In genomic region chr19:3275583-3276340, GRCh38 we compare ENCODE assay signal across 8 cellular contexts. TPM values are rescaled to one million over a fixed set of nuclear protein-coding genes. Genes with fewer than 3 reads are reported as not detected.
DNase-seq lines count a peak whose midpoint lies in the region; ATAC-seq, FAIRE-seq and TF ChIP-seq lines count a peak whose summit lies in the region.

No MANE protein-coding gene starts in this region.

- TF ChIP-seq CTCF in AG09309 (IDR thresholded peaks at IDR 0.05; ENCODE audit: control insufficient read depth, insufficient read depth, low read depth, low read length, missing control alignments) (no peak), chondrocyte (IDR thresholded peaks at IDR 0.05) (peak; percentile 79)

- POLR2A ChIA-PET in activated CD4-positive, alpha-beta T cell treated with anti-CD3 and anti-CD28 coated beads for 36 hours (lab: Charles Lee), result interaction anchor here (0.6 to 1.3 kb wide), 4 partner anchors 9 to 204 kb away, joined by 3 to 4 read pairs (median 3); no protein-coding TSS in a partner anchor

- H3K4me1 Mint-ChIP-seq in activated CD4-positive, alpha-beta T cell treated with anti-CD3 and anti-CD28 coated beads for 36 hours, result peaks cover 8% of the 10 kb centered on the region
- H3K4me1 Mint-ChIP-seq in chondrocyte (ENCODE audit: low read depth), result peaks cover 7% of the 10 kb centered on the region

- ATAC-seq in activated CD4-positive, alpha-beta T cell treated with anti-CD3 and anti-CD28 coated beads for 36 hours, result peak; percentile 83
- ATAC-seq in left lobe of liver (peak; percentile 71), GM21360 (IDR thresholded peaks at IDR 0.05; ENCODE audit: unreplicated experiment) (no peak)

- peak overlapping the region; percentile 80 for H3K27ac Mint-ChIP-seq in activated CD4-positive, alpha-beta T cell treated with anti-CD3 and anti-CD28 coated beads for 36 hours
- H3K27ac Mint-ChIP-seq in chondrocyte (ENCODE audit: unreplicated experiment), result no peak overlapping the region

- peak overlapping the region; percentile 40 for H3K4me3 ChIP-seq in AG09309 (ENCODE audit: control insufficient read depth, low read depth, low read length)

- CTCF ChIA-PET in activated CD4-positive, alpha-beta T cell treated with anti-CD3 and anti-CD28 coated beads for 36 hours (lab: Charles Lee), result interaction anchor here (0.5 to 3.2 kb wide), 8 partner anchors 9 to 415 kb away, joined by 3 to 15 read pairs (median 4); no protein-coding TSS in a partner anchor

- H3K36me3 Mint-ChIP-seq in activated CD4-positive, alpha-beta T cell treated with anti-CD3 and anti-CD28 coated beads for 36 hours (ENCODE audit: low read depth), result no peaks in the 10 kb centered on the region
- H3K36me3 Mint-ChIP-seq in chondrocyte (ENCODE audit: low read depth), result no peaks in the 10 kb centered on the region

- H3K4me3 Mint-ChIP-seq in activated CD4-positive, alpha-beta T cell treated with anti-CD3 and anti-CD28 coated beads for 36 hours, result peak overlapping the region; percentile 73
- peak overlapping the region; percentile 72 for H3K4me3 Mint-ChIP-seq in chondrocyte (ENCODE audit: unreplicated experiment)

- peaks cover 9% of the 10 kb centered on the region for H3K27me3 Mint-ChIP-seq in activated CD4-positive, alpha-beta T cell treated with anti-CD3 and anti-CD28 coated beads for 36 hours
- H3K27me3 Mint-ChIP-seq in chondrocyte (ENCODE audit: low read depth), result peaks cover 32% of the 10 kb centered on the region

- TF ChIP-seq POLR2A in H54 (IDR thresholded peaks at IDR 0.05; ENCODE audit: low read depth, low read length), result peak; percentile 54

- H3K9me3 Mint-ChIP-seq in activated CD4-positive, alpha-beta T cell treated with anti-CD3 and anti-CD28 coated beads for 36 hours (ENCODE audit: low read depth), result peaks cover 2% of the 10 kb centered on the region
- H3K9me3 Mint-ChIP-seq in chondrocyte (ENCODE audit: low read depth), result no peaks in the 10 kb centered on the region

- intact Hi-C loops in activated CD4-positive, alpha-beta T cell treated with anti-CD3 and anti-CD28 coated beads for 36 hours (cut with DNase I, micrococcal nuclease), result loop anchor here (1.0 to 5.0 kb wide), 15 partner anchors 10 to 1692 kb away; partner anchors contain the start of genes ANKRD24 (in 1 of the 2), ATP8B3 (in 1 of the 2), CELF5 (in 1 of the 2) and HMG20B (in 1 of the 2)

- FAIRE-seq in H54 (lab: Jason Lieb, UNC), result no peak

- DNase-seq in AG09309 (ENCODE audit: low read depth) (no peak), H54 (ENCODE audit: insufficient read length, low spot score) (peak; percentile 90), NCI-H446 (lab: John Stamatoyannopoulos, UW) (peak; percentile 75 to 91), chondrocyte (ENCODE audit: low spot score) (no peak), left lobe of liver (ENCODE audit: low spot score) (no peak)
- DNase-seq in activated CD4-positive, alpha-beta T cell treated with anti-CD3 and anti-CD28 coated beads for 36 hours, result peak; percentile 99
- DNase-seq in stimulated activated CD4-positive, alpha-beta T cell treated with anti-CD3 and anti-CD28 coated beads, TNF-alpha, amount 100 ng/mL, for 1 hour (ENCODE audit: low read depth in 3 of 3, low spot score in 1 of 3), result peak; percentile 82 to 90 (median 86)

RNA-seq across cellular contexts. Expression of gene CELF5, which starts 51.3 kb away (rescaled TPM):
- under 1 TPM; 0.18 to 0.21 TPM for total RNA-seq in activated CD4-positive, alpha-beta T cell treated with anti-CD3 and anti-CD28 coated beads for 36 hours
- total RNA-seq in chondrocyte (0.22 to 0.31 TPM in 2 of 3 replicates, not detected in the other), left lobe of liver (0.18 TPM)

Comparison
In these comparisons a context has a peak if more than half of its experiments do, and no peak if none do; other contexts are left out.
1. DNase-seq: peak in H54 (single experiment), NCI-H446 (2 of 2), activated CD4-positive, alpha-beta T cell treated with anti-CD3 and anti-CD28 coated beads for 36 hours (single experiment) and stimulated activated CD4-positive, alpha-beta T cell treated with anti-CD3 and anti-CD28 coated beads, TNF-alpha, amount 100 ng/mL, for 1 hour (3 of 3); none in AG09309 (single experiment), chondrocyte (single experiment) and left lobe of liver (single experiment).